Comparison of ENCODE assay signal across 1 cellular context in genomic region chr6:28353356-28353755, GRCh38.
TF ChIP-seq lines count a peak whose summit lies in the region.

No MANE protein-coding gene starts in this region.

TF ChIP-seq in K562, 482 proteins besides CTCF, POLR2A, EP300 and RAD21:
- TF ChIP-seq HMGXB4 (CRISPR knock-in tag; IDR thresholded peaks at IDR 0.05) (no peak), CEBPZ (IDR thresholded peaks at IDR 0.05; ENCODE audit: borderline replicate concordance, low read depth, low read length) (no peak), MAFF (IDR thresholded peaks at IDR 0.05; ENCODE audit: low read length) (peak; percentile 31; the same call in 1 of the 2 replicates), XRCC5 (IDR thresholded peaks at IDR 0.05; ENCODE audit: low read depth, low read length) (no peak), ZNF316 (IDR thresholded peaks at IDR 0.05) (peak; percentile 82), GATA2 (CRISPR knock-in tag; IDR thresholded peaks at IDR 0.05) (no peak), USF1 (CRISPR knock-in tag; IDR thresholded peaks at IDR 0.05) (no peak), GABPB1 (CRISPR knock-in tag; IDR thresholded peaks at IDR 0.05) (no peak), KDM1A (IDR thresholded peaks at IDR 0.05) (peak; percentile 88 to 90), C11orf30 (IDR thresholded peaks at IDR 0.05; ENCODE audit: low read depth) (peak; percentile 64), TCF3 (CRISPR knock-in tag; IDR thresholded peaks at IDR 0.05) (peak; percentile 66), TEAD4 (IDR thresholded peaks at IDR 0.05; ENCODE audit: low read length) (peak; percentile 66), TEAD4 (CRISPR knock-in tag; IDR thresholded peaks at IDR 0.05; ENCODE audit: borderline replicate concordance) (no peak), ZNF124 (CRISPR knock-in tag; IDR thresholded peaks at IDR 0.05) (no peak), SMARCA4 (IDR thresholded peaks at IDR 0.05) (no peak), CBFA2T2 (conservative IDR thresholded peaks at IDR 0.05) (peak; percentile 47; the same call in 1 of the 2 replicates), SETDB1 (IDR thresholded peaks at IDR 0.05; ENCODE audit: low read length) (no peak), PHF20 (IDR thresholded peaks at IDR 0.05; ENCODE audit: partially characterized antibody) (no peak), TAL1 (IDR thresholded peaks at IDR 0.05) (peak; percentile 37; the same call in 1 of the 2 replicates), MEF2A (IDR thresholded peaks at IDR 0.05; ENCODE audit: control insufficient read depth, low read depth, low read length) (no peak), MAFG (tag; conservative IDR thresholded peaks at IDR 0.05) (peak; percentile 19; the same call in 1 of the 2 replicates), GATAD2B (IDR thresholded peaks at IDR 0.05; ENCODE audit: borderline replicate concordance) (0 out of 2 replicates have a peak, but pooled peaks have one; percentile 35), JUND (IDR thresholded peaks at IDR 0.05; ENCODE audit: borderline replicate concordance, low read depth, low read length) (no peak), JUND (tag; IDR thresholded peaks at IDR 0.05; ENCODE audit: borderline replicate concordance, low read depth, low read length) (no peak), ZNF609 (CRISPR knock-in tag; IDR thresholded peaks at IDR 0.05; ENCODE audit: borderline replicate concordance) (no peak), KAT2B (IDR thresholded peaks at IDR 0.05; ENCODE audit: low read depth, low read length) (no peak), NCOR1 (IDR thresholded peaks at IDR 0.05) (peak; percentile 56), ARID1B (IDR thresholded peaks at IDR 0.05) (peak; percentile 42), KLF16 (IDR thresholded peaks at IDR 0.05) (0 out of 2 replicates have a peak, but pooled peaks have one; percentile 9), CBFA2T3 (IDR thresholded peaks at IDR 0.05) (peak; percentile 77), MEIS2 (IDR thresholded peaks at IDR 0.05; ENCODE audit: partially characterized antibody) (peak; percentile 15), RCOR1 (IDR thresholded peaks at IDR 0.05; ENCODE audit: borderline replicate concordance in 1 of 2, low read depth in 2 of 2, low read length in 2 of 2) (peak in 1 of 2 experiments; percentile 79; a peak in 2 of 4 replicates), PHF21A (IDR thresholded peaks at IDR 0.05; ENCODE audit: borderline replicate concordance, low read depth) (no peak), ZNF830 (CRISPR knock-in tag; IDR thresholded peaks at IDR 0.05) (no peak), DEAF1 (CRISPR knock-in tag; IDR thresholded peaks at IDR 0.05) (no peak), HES1 (IDR thresholded peaks at IDR 0.05; ENCODE audit: low read depth) (no peak), TAF9B (IDR thresholded peaks at IDR 0.05; ENCODE audit: partially characterized antibody) (no peak)
